In the genomic region with DNA sequence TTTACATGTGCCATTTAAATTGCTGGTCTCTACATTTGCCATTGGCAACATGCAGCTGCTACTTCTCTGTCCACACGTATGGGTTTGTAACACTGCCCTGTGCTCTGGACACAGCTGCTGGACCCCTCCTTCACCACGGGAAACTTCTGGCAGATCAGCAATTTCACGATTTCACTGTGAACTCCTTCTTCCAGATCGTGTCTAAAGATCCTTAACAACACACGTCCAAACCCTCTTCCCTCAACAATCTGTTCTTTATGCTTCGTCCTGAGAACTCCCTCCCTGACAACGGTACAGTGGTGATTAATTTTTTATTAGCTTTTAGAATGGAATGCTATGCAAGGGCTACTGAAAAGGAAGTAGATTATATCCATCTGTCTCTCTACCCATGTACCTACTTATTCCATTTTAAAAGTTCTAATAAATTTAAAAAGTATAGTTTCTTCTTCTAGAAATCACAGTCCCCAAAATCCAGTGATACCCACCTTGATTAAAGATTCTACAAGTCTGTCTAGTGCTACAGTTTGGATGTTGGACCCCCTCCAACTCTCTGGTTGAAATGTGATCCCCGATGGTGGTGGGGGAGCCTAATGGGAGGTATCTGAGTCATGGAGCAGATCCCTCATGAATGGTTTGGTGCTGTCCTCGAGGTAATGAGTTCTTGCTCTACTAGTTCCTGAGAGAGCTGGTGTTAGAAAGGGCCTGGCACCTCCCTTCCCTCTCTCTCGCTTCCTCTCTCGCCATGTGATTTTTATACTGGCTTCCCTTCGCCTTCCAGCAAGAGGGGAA, we compare ENCODE assay signal across 21 cellular contexts.
DNase-seq lines count a peak whose midpoint lies in the region; ATAC-seq and TF ChIP-seq lines count a peak whose summit lies in the region.
"Had no signal": no experiment of that assay in that cellular context is flagged by ENCODE, and none has a peak within 500 bp of the region (broad histone marks: within the 10 kb centered on the region; RNA-seq: fewer than 3 reads in every experiment).

No MANE protein-coding gene starts in this region.

- no peaks in the 10 kb centered on the region for H4K20me1 ChIP-seq in PC-3 (ENCODE audit: low read length)

- POLR2A ChIA-PET in PC-3 (lab: Charles Lee; ENCODE audit: unreplicated experiment) = interaction anchor here (0.9 to 1.4 kb wide), 3 partner anchors 8 to 73 kb away, joined by 3 to 9 read pairs (median 4); no protein-coding TSS in a partner anchor
- POLR2A ChIA-PET in naive thymus-derived CD8-positive, alpha-beta T cell (lab: Charles Lee) = no interaction called here

- H3K4me1 Mint-ChIP-seq in naive thymus-derived CD8-positive, alpha-beta T cell = peaks cover 39 to 61% (median 53%) of the 10 kb centered on the region in 4 donors

- peaks cover 0 to 6% (median 4%) of the 10 kb centered on the region in 5 donors for H3K27me3 Mint-ChIP-seq in naive thymus-derived CD8-positive, alpha-beta T cell

- H3K4me3 Mint-ChIP-seq in naive thymus-derived CD8-positive, alpha-beta T cell = no peak overlapping the region
- H3K4me3 Mint-ChIP-seq: CD4-positive, alpha-beta T cell had no signal

- no peaks in the 10 kb centered on the region for H3K9me2 ChIP-seq in PC-3 (replicated peaks; ENCODE audit: low read length)

- TSS peak; percentile 41 for BruUV-seq in PC-3 (replicated peaks; lab: Mats Ljungman, UMichigan)

- peaks cover 24% of the 10 kb centered on the region; the same call in 1 of the 2 replicates for H3K36me3 ChIP-seq in PC-3 (ENCODE audit: low read depth, low read length)
- no peaks in the 10 kb centered on the region for H3K36me3 ChIP-seq in spleen
- H3K36me3 ChIP-seq: brain microvascular endothelial cell had no signal

- H3K9ac ChIP-seq in PC-3 (ENCODE audit: low read length) = peak overlapping the region; percentile 81

- H3K27ac Mint-ChIP-seq in naive thymus-derived CD8-positive, alpha-beta T cell = no peak overlapping the region
- H3K27ac Mint-ChIP-seq: CD4-positive, alpha-beta T cell had no signal

- no peak for TF ChIP-seq POLR2A in spleen (IDR thresholded peaks at IDR 0.05)

- H3K27me3 ChIP-seq in PC-3 (ENCODE audit: low read length) = no peaks in the 10 kb centered on the region
- H3K27me3 ChIP-seq in spleen (replicated peaks in 1 of 7) = peaks cover 0 to 8% (median 0%) of the 10 kb centered on the region in 7 donors
- H3K27me3 ChIP-seq: brain microvascular endothelial cell, dorsolateral prefrontal cortex, esophagus muscularis mucosa had no signal

- H3K9me3 Mint-ChIP-seq in naive thymus-derived CD8-positive, alpha-beta T cell = no peaks in the 10 kb centered on the region
- H3K9me3 Mint-ChIP-seq: CD4-positive, alpha-beta T cell had no signal

- H3K79me2 ChIP-seq in PC-3 (ENCODE audit: low read length) = peaks cover 4% of the 10 kb centered on the region; the same call in 1 of the 2 replicates

- H3K36me3 Mint-ChIP-seq in naive thymus-derived CD8-positive, alpha-beta T cell = no peaks in the 10 kb centered on the region

- peak; percentile 62 for ATAC-seq in PC-3
- ATAC-seq in naive thymus-derived CD8-positive, alpha-beta T cell = no peak
- ATAC-seq: A549 had no signal

- H3K4me1 ChIP-seq in PC-3 (ENCODE audit: insufficient read depth, low read length) = peaks cover 58% of the 10 kb centered on the region
- H3K4me1 ChIP-seq in spleen = peaks cover 0 to 11% (median 0%) of the 10 kb centered on the region in 6 donors
- H3K4me1 ChIP-seq: esophagus muscularis mucosa had no signal

- DNase-seq in activated CD8-positive, alpha-beta memory T cell treated with anti-CD3 and anti-CD28 coated beads for 24 hours = peak; percentile 51
- no peak for DNase-seq in activated CD8-positive, alpha-beta memory T cell treated with anti-CD3 and anti-CD28 coated beads, Interleukin-2, amount 50 U/mL, for 4 hours
- DNase-seq in PC-3 (peak; percentile 86), fibroblast of mammary gland (ENCODE audit: low read depth) (peak; percentile 68), smooth muscle cell of the brain vasculature (ENCODE audit: low read depth, low spot score) (peak; percentile 20), putamen (ENCODE audit: low spot score) (no peak), spleen (no peak)
- DNase-seq in naive thymus-derived CD8-positive, alpha-beta T cell = no peak
- DNase-seq: activated CD4-positive, CD25-positive, alpha-beta regulatory T cell treated with anti-CD3 and anti-CD28 coated beads, Interleukin-2, amount 50 U/mL, for 72 hours; activated naive CD4-positive, alpha-beta T cell; brain microvascular endothelial cell; CD4-positive, alpha-beta T cell; dorsolateral prefrontal cortex; hippocampal formation; NCI-H146; SHP77; small intestine; T-helper 2 cell; trophoblast cell had no signal

- WGBS in spleen, 5 donors = 66 to 87% (median 80%) methylated on average over 12 of the region's 12 CpGs

- H2AFZ ChIP-seq in PC-3 (ENCODE audit: low read length) = no peak overlapping the region

- peaks cover 16% of the 10 kb centered on the region for H3F3A ChIP-seq in PC-3 (ENCODE audit: low read length, unreplicated experiment)

- peak overlapping the region; percentile 52 for H3K4me2 ChIP-seq in PC-3 (ENCODE audit: low read length)
- H3K4me2 ChIP-seq: A549 had no signal

- CTCF ChIA-PET in PC-3 (lab: Charles Lee) = interaction anchor here (2.2 kb wide), 1 partner anchor 14 kb away, joined by 8 read pairs; no protein-coding TSS in a partner anchor

- H3K9me3 ChIP-seq in PC-3 (ENCODE audit: low read length) (no peaks in the 10 kb centered on the region), spleen (no peaks in the 10 kb centered on the region)
- H3K9me3 ChIP-seq: A549, esophagus muscularis mucosa had no signal

- intact Hi-C loops in PC-3 (cut with micrococcal nuclease) (loop anchor here (2.0 kb wide), 1 partner anchor 19 kb away; no protein-coding TSS in a partner anchor), spleen (cut with DNase I; ENCODE audit: low total_unique reads) (no loop called here)

- TF ChIP-seq CTCF in PC-3 (conservative IDR thresholded peaks at IDR 0.05; ENCODE audit: low read depth, low read length) (no peak), fibroblast of mammary gland (conservative IDR thresholded peaks at IDR 0.05; ENCODE audit: control insufficient read depth, insufficient read depth, low read depth, low read length) (no peak), spleen (IDR thresholded peaks at IDR 0.05 in 8 of 11, conservative IDR thresholded peaks at IDR 0.05 in 3 of 11) (no peak)

- H3K27ac ChIP-seq in PC-3 (ENCODE audit: low read length) (peak overlapping the region; percentile 99), spleen (no peak overlapping the region)
- H3K27ac ChIP-seq: A549, brain microvascular endothelial cell, dorsolateral prefrontal cortex, esophagus muscularis mucosa had no signal

- H3K4me3 ChIP-seq in PC-3 (ENCODE audit: low read length) (no peak overlapping the region), fibroblast of mammary gland (ENCODE audit: control insufficient read depth, low read depth, low read length) (no peak overlapping the region), spleen (no peak overlapping the region)
- H3K4me3 ChIP-seq: A549, dorsolateral prefrontal cortex, esophagus muscularis mucosa had no signal

Comparison
In these comparisons a context has a peak if more than half of its experiments do, and no peak if none do; other contexts are left out.
1. DNase-seq: peak in activated CD8-positive, alpha-beta memory T cell treated with anti-CD3 and anti-CD28 coated beads for 24 hours (single experiment), PC-3 (single experiment), fibroblast of mammary gland (single experiment) and smooth muscle cell of the brain vasculature (single experiment); none in activated CD8-positive, alpha-beta memory T cell treated with anti-CD3 and anti-CD28 coated beads, Interleukin-2, amount 50 U/mL, for 4 hours (single experiment), naive thymus-derived CD8-positive, alpha-beta T cell (0 of 10), putamen (single experiment) and spleen (single experiment).